ENCODE assay signal across 20 cellular contexts in the genomic region with DNA sequence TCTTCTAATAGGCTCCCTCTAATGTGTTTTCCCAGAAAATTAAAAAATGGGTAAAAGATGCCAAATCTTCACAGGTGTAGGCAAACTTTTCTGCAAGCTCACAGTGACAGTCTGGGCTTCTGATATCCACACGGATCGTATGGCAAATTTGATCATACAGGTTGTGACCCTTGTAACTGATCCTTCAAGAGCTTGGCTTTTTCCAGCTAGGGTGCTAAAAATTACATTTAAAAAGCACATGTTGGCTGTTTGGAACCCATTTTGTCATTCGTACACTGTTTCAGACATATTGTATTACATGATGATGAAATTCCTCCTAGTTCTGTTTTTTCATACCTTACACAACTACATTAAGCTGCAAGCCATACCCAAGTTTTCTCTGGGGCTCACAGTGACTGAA.
"Had no signal": no experiment of that assay in that cellular context is flagged by ENCODE, and none has a peak within 500 bp of the region (broad histone marks: within the 10 kb centered on the region; RNA-seq: fewer than 3 reads in every experiment).

No MANE protein-coding gene starts in this region.

- DNase-seq: cortex of kidney; dorsolateral prefrontal cortex; effector CD8-positive, alpha-beta T cell; heart right ventricle; hypothalamus; left ventricle myocardium inferior; mesendoderm; naive thymus-derived CD4-positive, alpha-beta T cell; psoas muscle; retina; right lobe of liver; spleen; stimulated activated CD4-positive, alpha-beta T cell treated with anti-CD3 and anti-CD28 coated beads, Interleukin-15, amount 100 ng/mL, for 24 hours; stimulated activated CD4-positive, alpha-beta T cell treated with anti-CD3 and anti-CD28 coated beads, Interleukin-1b, Interleukin-23, amount 100 ng/mL, for 48 hours; stimulated activated CD4-positive, alpha-beta T cell treated with anti-CD3 and anti-CD28 coated beads, Interleukin-4, amount 100 ng/mL, for 24 hours; tibial artery; upper lobe of left lung had no signal

- H3K36me3 ChIP-seq: heart right ventricle, left ventricle myocardium inferior, neutrophil, right lobe of liver, spleen, tibial artery, upper lobe of left lung, vagina had no signal

- H3K4me3 ChIP-seq: dorsolateral prefrontal cortex, heart right ventricle, left ventricle myocardium inferior, lung, psoas muscle, right lobe of liver, spleen, tibial artery, upper lobe of left lung, vagina had no signal

- H3K27me3 ChIP-seq: right lobe of liver, spleen, tibial artery, upper lobe of left lung, vagina had no signal
